ENCODE assay signal across 19 cellular contexts in the genomic region with DNA sequence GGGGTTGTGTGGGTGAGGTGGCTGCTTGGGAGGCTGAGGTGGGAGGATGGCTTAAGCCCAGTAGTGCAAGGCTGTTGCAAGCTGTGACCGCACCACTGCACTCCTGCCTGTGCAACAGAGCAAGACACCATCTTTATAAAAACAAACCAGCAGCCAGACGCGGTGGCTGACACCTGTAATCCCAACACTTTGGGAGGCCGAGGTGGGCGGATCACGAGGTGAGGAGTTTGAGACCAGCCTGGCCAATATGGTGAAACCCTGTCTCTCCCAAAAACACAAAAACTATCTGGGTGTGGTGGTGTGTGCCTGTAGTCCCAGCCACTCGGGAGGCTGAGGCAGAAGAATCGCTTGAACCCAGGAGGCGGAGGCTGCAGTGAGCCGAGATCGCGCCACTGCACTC. TPM values are rescaled to one million over a fixed set of nuclear protein-coding genes. Genes with fewer than 3 reads are reported as not detected.
A peak's percentile ranks its signal among the peaks of the same experiment; 100 is the strongest.
DNase-seq lines count a peak whose midpoint lies in the region; TF ChIP-seq lines count a peak whose summit lies in the region.
"Not testable (repeated sequence)": the region's sequence is repeated elsewhere in the genome, so short reads cannot be mapped to it uniquely, and the experiment has no call there.
"Had no signal": no experiment of that assay in that cellular context is flagged by ENCODE, and none has a peak within 500 bp of the region (broad histone marks: within the 10 kb centered on the region; RNA-seq: fewer than 3 reads in every experiment).

No MANE protein-coding gene starts in this region.

- not testable (repeated sequence) for H3K27me3 ChIP-seq in endodermal cell (ENCODE audit: control insufficient read depth, insufficient read depth, low read length, poor library complexity, severe bottlenecking)

- H3K4me3 Mint-ChIP-seq in endodermal cell; endothelial cell (ENCODE audit: unreplicated experiment); osteocyte (ENCODE audit: unreplicated experiment): not testable (repeated sequence)

- H3K36me3 Mint-ChIP-seq in endodermal cell (ENCODE audit: low read depth); endothelial cell (ENCODE audit: low read depth, unreplicated experiment); osteocyte (ENCODE audit: unreplicated experiment): not testable (repeated sequence)

- H3K27me3 Mint-ChIP-seq in endodermal cell (ENCODE audit: insufficient read depth); endothelial cell (ENCODE audit: unreplicated experiment); osteocyte (ENCODE audit: unreplicated experiment): not testable (repeated sequence)

- H3K27ac Mint-ChIP-seq in endodermal cell; osteocyte (ENCODE audit: unreplicated experiment): not testable (repeated sequence)
- H3K27ac Mint-ChIP-seq in endothelial cell (ENCODE audit: unreplicated experiment), result peak overlapping the region; percentile 36

- H3K4me1 Mint-ChIP-seq in endodermal cell (peaks cover 12% of the 10 kb centered on the region), endothelial cell (ENCODE audit: unreplicated experiment) (peaks cover 15% of the 10 kb centered on the region)
- not testable (repeated sequence) for H3K4me1 Mint-ChIP-seq in osteocyte (ENCODE audit: unreplicated experiment)

- not testable (repeated sequence) for H3K27ac ChIP-seq in HEK293 (ENCODE audit: extremely low read depth, low read depth, low read length); endodermal cell (ENCODE audit: low read depth, low read length)

- not testable (repeated sequence) for H3K4me1 ChIP-seq in HEK293 (ENCODE audit: control insufficient read depth, insufficient read depth, low read length); endodermal cell (ENCODE audit: control insufficient read depth, insufficient read depth, low read length)

- H3K9me3 Mint-ChIP-seq in endodermal cell; endothelial cell (ENCODE audit: unreplicated experiment); osteocyte (ENCODE audit: unreplicated experiment): not testable (repeated sequence)

- WGBS in endodermal cell (ENCODE audit: insufficient coverage in 1 of 2, insufficient read length in 1 of 2), 2 experiments, result 98% methylated on average over 6 to 12 of the region's 12 CpGs

- CTCF ChIA-PET in HEK293 (lab: Yijun Ruan, JAX), result not testable (repeated sequence)

- not testable (repeated sequence) for H3K36me3 ChIP-seq in HEK293 (ENCODE audit: control insufficient read depth in 2 of 2, insufficient read depth in 1 of 2, low read length in 2 of 2); endodermal cell (ENCODE audit: control insufficient read depth, insufficient read depth, low read length)

- DNase-seq in endodermal cell (peak; percentile 20), islet precursor cell (peak; percentile 22), mesenteric fat pad (ENCODE audit: low spot score) (peak; percentile 67), osteocyte (ENCODE audit: extremely low spot score, unreplicated experiment) (peak; percentile 54)
- not testable (repeated sequence) for DNase-seq in endothelial cell (ENCODE audit: low spot score)

- TF ChIP-seq CTCF in HEK293 (tag by site-specific recombination; IDR thresholded peaks at IDR 0.05); endodermal cell (conservative IDR thresholded peaks at IDR 0.05); endothelial cell (IDR thresholded peaks at IDR 0.05; ENCODE audit: unreplicated experiment); osteocyte (IDR thresholded peaks at IDR 0.05): not testable (repeated sequence)

- not testable (repeated sequence) for H3K9ac ChIP-seq in endodermal cell (ENCODE audit: extremely low read depth, low read length, poor library complexity, severe bottlenecking)

- not testable (repeated sequence) for H3K4me3 ChIP-seq in HEK293 (ENCODE audit: low read depth, low read length); endodermal cell (ENCODE audit: low read length)

- not testable (repeated sequence) for H3K9me3 ChIP-seq in HEK293 (ENCODE audit: control insufficient read depth, insufficient read depth, low read depth, low read length); endodermal cell (ENCODE audit: control insufficient read depth, low read length)

- POLR2A ChIA-PET in HEK293 (lab: Yijun Ruan, JAX), result not testable (repeated sequence)

TF ChIP-seq in HEK293, 187 proteins besides CTCF, POLR2A, EP300 and RAD21:
- TF ChIP-seq EGR2 (tag by site-specific recombination; IDR thresholded peaks at IDR 0.05; ENCODE audit: low read depth), result peak; percentile 37; the same call in 1 of the 2 replicates

RNA-seq across cellular contexts. Expression of gene PRND, which starts 14.8 kb away (rescaled TPM):
- total RNA-seq in endodermal cell (under 1 TPM; 0.24 to 0.88 TPM), endothelial cell (ENCODE audit: unreplicated experiment) (371 TPM), mesenteric fat pad (not detected), osteocyte (not detected in 2 replicates)
- 0.32 TPM for polyA plus RNA-seq in endodermal cell (2013, experiment 1 of 2)
- 0.21 TPM for polyA plus RNA-seq in endodermal cell (2013, experiment 2 of 2)
- total RNA-seq: B cell; Caco-2; Calu3; CD4-positive, alpha-beta memory T cell; CD4-positive, alpha-beta T cell; CD4-positive, CD25-positive, alpha-beta regulatory T cell; CD8-positive, alpha-beta memory T cell; CD8-positive, alpha-beta T cell; Daoy had no signal
- polyA plus RNA-seq: A549, AG04450, BJ, CD14-positive monocyte had no signal

RNA-seq across cellular contexts. Expression of gene PRNP, which starts 20.7 kb away (rescaled TPM):
- total RNA-seq in endodermal cell, result 10 to 100 TPM in 1 of 2 donors, 1 to 10 TPM in 1; 9.3 to 14.9 TPM
- 12.3 TPM for polyA plus RNA-seq in endodermal cell (2013, experiment 1 of 2)
- polyA plus RNA-seq in endodermal cell (2013, experiment 2 of 2), result 11.2 TPM
- 157 TPM for total RNA-seq in endothelial cell (ENCODE audit: unreplicated experiment)
- total RNA-seq in mesenteric fat pad, result 79.0 TPM
- total RNA-seq in osteocyte, result 64.7 and 68.8 TPM in 2 replicates

Comparison
In these comparisons a context has a peak if more than half of its experiments do, and no peak if none do; other contexts are left out.
1. RNA of gene PRND, which starts 14.8 kb away (total RNA-seq): 371 TPM in endothelial cell (single experiment); 0.24 to 0.88 TPM in endodermal cell, not detected in mesenteric fat pad (single experiment) and not detected in osteocyte; every median in the first group is over 100 times any median in the second.